ENCODE assay signal across 15 cellular contexts in the genomic region with DNA sequence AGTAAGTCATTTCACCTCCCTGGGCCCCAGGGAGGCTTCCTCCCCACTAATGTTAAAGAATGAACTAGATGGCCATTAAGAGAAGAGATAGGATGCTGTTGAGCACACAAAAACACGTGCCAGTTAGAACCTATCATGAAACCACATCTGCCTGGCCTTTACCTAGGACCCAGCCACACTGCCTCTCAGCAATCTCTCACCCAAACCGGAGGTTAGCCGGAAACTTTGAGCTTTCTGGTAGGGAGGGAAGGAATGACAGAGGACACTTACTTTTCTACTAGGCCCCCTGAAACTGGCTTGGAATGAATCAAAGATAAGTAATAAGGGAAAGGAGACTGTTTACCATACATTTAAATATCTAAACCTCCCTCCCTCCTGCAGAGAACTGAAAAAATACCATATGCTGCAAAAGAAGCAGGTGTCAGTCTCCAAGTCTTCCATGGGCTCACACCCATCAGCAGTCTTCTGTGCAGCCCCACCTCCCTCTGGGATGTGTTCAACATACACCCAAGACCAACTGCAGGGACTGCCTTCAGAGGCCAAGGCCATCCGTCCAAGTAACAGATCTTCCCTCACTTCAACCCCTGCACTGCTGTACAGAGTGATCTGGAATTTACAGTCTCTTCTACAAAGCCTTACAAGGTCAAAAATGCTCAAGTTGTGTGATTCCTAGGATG. TPM values are rescaled to one million over a fixed set of nuclear protein-coding genes. Genes with fewer than 3 reads are reported as not detected.
DNase-seq lines count a peak whose midpoint lies in the region; TF ChIP-seq lines count a peak whose summit lies in the region.
"Had no signal": no experiment of that assay in that cellular context is flagged by ENCODE, and none has a peak within 500 bp of the region (broad histone marks: within the 10 kb centered on the region; RNA-seq: fewer than 3 reads in every experiment).

No MANE protein-coding gene starts in this region.

- H3K27me3 ChIP-seq in hepatocyte (no peaks in the 10 kb centered on the region), rectal smooth muscle tissue (ENCODE audit: control insufficient read depth, insufficient read depth, low read length) (no peaks in the 10 kb centered on the region)

- no peak overlapping the region for H2AFZ ChIP-seq in hepatocyte
- H2AFZ ChIP-seq: parathyroid adenoma, PC-9 had no signal

- TF ChIP-seq CTCF in hepatocyte (IDR thresholded peaks at IDR 0.05; ENCODE audit: poor library complexity), result no peak

- DNase-seq in EH (ENCODE audit: low read depth) (peak; percentile 40), caudate nucleus (lab: John Stamatoyannopoulos, UW) (peak in 1 of 61 donors; percentile 10), hepatocyte (ENCODE audit: low spot score) (no peak), NCI-H1694 treated with DMSO at 0.1 percent for 48 hours (lab: John Stamatoyannopoulos, UW) (no peak), KG1 (lab: John Stamatoyannopoulos, UW) (no peak), NCI-H1694 (lab: John Stamatoyannopoulos, UW) (no peak)
- no peak for DNase-seq in stimulated activated CD4-positive, alpha-beta T cell treated with anti-CD3 and anti-CD28 coated beads, Interleukin-4, amount 100 ng/mL, for 4 hours
- DNase-seq: ACHN; activated CD4-positive, CD25-positive, alpha-beta regulatory T cell; activated gamma-delta T cell treated with Interleukin-2 at 50 U/mL for 16 hours; effector memory CD4-positive, alpha-beta T cell; NCI-H1105 treated with DMSO at 0.1 percent for 48 hours; PC-9 had no signal

- no peak overlapping the region for H3K9ac ChIP-seq in rectal smooth muscle tissue (ENCODE audit: low read length)
- H3K9ac ChIP-seq: parathyroid adenoma had no signal

- H3K36me3 ChIP-seq in hepatocyte (replicated peaks; ENCODE audit: insufficient read depth, low read depth) (no peaks in the 10 kb centered on the region), rectal smooth muscle tissue (ENCODE audit: control insufficient read depth, insufficient read depth, low read length) (no peaks in the 10 kb centered on the region)

- no peak overlapping the region for H3K4me2 ChIP-seq in hepatocyte

- H3K9me2 ChIP-seq in hepatocyte (replicated peaks; ENCODE audit: insufficient read depth), result no peaks in the 10 kb centered on the region

- peaks cover 28% of the 10 kb centered on the region for H3K4me1 ChIP-seq in hepatocyte (ENCODE audit: insufficient read depth)
- peaks cover 47% of the 10 kb centered on the region for H3K4me1 ChIP-seq in rectal smooth muscle tissue (ENCODE audit: control insufficient read depth, insufficient read depth, low read length)

- H3K4me3 ChIP-seq in hepatocyte, result no peak overlapping the region
- H3K4me3 ChIP-seq in rectal smooth muscle tissue (ENCODE audit: low read length), result no peak overlapping the region
- H3K4me3 ChIP-seq: PC-9 had no signal

- H3K9me3 ChIP-seq in hepatocyte (ENCODE audit: low read depth), result no peaks in the 10 kb centered on the region

- no peaks in the 10 kb centered on the region for H4K20me1 ChIP-seq in hepatocyte (ENCODE audit: insufficient read depth, poor library complexity, severe bottlenecking)

- H3K27ac ChIP-seq in caudate nucleus (ENCODE audit: low read depth, low read length) (peak overlapping the region; percentile 70), hepatocyte (peak overlapping the region; percentile 79), rectal smooth muscle tissue (ENCODE audit: low read depth, low read length) (peak overlapping the region; percentile 90)
- H3K27ac ChIP-seq: parathyroid adenoma, PC-9 had no signal

- H3K79me2 ChIP-seq in hepatocyte, result peaks cover 91% of the 10 kb centered on the region

- WGBS in hepatocyte (ENCODE audit: low lambda C conversion rate, missing lambda C conversion rate), result 77% methylated on average over 4 of the region's 4 CpGs

RNA-seq across cellular contexts. Expression of a gene that starts 42.6 kb away (rescaled TPM):
- total RNA-seq in hepatocyte, result 33.1 and 40.2 TPM in 2 replicates
- 17.0 and 18.2 TPM in 2 replicates for polyA plus RNA-seq in hepatocyte
